In the genomic region with DNA sequence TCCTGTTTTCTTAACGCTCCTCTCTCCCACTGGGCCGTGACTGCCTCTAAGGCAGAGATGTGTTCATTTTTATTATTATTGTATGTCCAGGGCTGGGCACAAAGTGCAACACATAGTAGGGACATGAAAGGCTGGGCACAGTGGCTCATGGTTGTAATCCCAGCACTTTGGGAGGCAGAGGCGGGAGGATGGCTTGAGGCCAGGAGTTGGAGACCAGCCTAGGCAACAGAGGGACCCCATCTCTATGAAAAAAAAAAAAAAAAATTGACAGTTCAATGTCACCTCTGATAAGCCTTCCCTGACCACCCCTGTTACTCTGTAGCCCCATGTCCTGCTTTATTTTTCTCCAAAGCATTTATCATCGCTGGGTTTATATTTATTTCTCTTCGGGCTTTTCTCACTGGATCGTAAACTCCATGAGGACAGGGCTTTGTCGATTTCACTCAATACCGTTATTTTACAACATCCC, we compare ENCODE assay signal across 8 cellular contexts. TPM values are rescaled to one million over a fixed set of nuclear protein-coding genes. Genes with fewer than 3 reads are reported as not detected.
A peak's percentile ranks its signal among the peaks of the same experiment; 100 is the strongest.
DNase-seq lines count a peak whose midpoint lies in the region; ATAC-seq and TF ChIP-seq lines count a peak whose summit lies in the region.

No MANE protein-coding gene starts in this region.

- H3K27me3 ChIP-seq in right atrium auricular region (no peaks in the 10 kb centered on the region), brain microvascular endothelial cell (replicated peaks) (no peaks in the 10 kb centered on the region), uterus (no peaks in the 10 kb centered on the region)

- H3K36me3 ChIP-seq in right atrium auricular region (no peaks in the 10 kb centered on the region), brain microvascular endothelial cell (replicated peaks) (no peaks in the 10 kb centered on the region), uterus (no peaks in the 10 kb centered on the region)

- no peaks in the 10 kb centered on the region for H3K27me3 Mint-ChIP-seq in naive B cell

- H3K9me3 Mint-ChIP-seq in naive B cell = peaks cover 0 to 1% (median 0%) of the 10 kb centered on the region in 7 donors

- intact Hi-C loops in left cardiac atrium (cut with DNase I) (no loop called here), uterus (cut with DNase I; ENCODE audit: low total_unique reads) (no loop called here)

- TF ChIP-seq CTCF in right atrium auricular region (IDR thresholded peaks at IDR 0.05) (no peak), brain microvascular endothelial cell (IDR thresholded peaks at IDR 0.05; ENCODE audit: low read depth, low read length, missing control alignments) (no peak), uterus (IDR thresholded peaks at IDR 0.05) (no peak)

- no peaks in the 10 kb centered on the region for H3K9me3 ChIP-seq in right atrium auricular region
- H3K9me3 ChIP-seq in uterus = no peaks in the 10 kb centered on the region

- TF ChIP-seq POLR2A in uterus (IDR thresholded peaks at IDR 0.05) = no peak

- ATAC-seq in left cardiac atrium (no peak), naive B cell (ENCODE audit: low read depth in 2 of 2) (no peak), GM21786 (IDR thresholded peaks at IDR 0.05; ENCODE audit: unreplicated experiment) (no peak)

- peaks cover 0 to 27% of the 10 kb centered on the region in 2 donors for H3K4me1 ChIP-seq in right atrium auricular region
- peaks cover 0 to 3% of the 10 kb centered on the region in 2 donors for H3K4me1 ChIP-seq in uterus

- peaks cover 37 to 52% (median 49%) of the 10 kb centered on the region in 3 donors for H3K4me1 Mint-ChIP-seq in naive B cell

- peak overlapping the region; percentile 95 to 99 (median 98) for H3K4me3 Mint-ChIP-seq in naive B cell

- in situ Hi-C loops in brain microvascular endothelial cell (cut with HindIII; ENCODE audit: low pct_ligation_motif_present, low sequenced_read_pairs) = no loop called here

- peak overlapping the region; percentile 93 to 95 for H3K27ac ChIP-seq in right atrium auricular region
- peak overlapping the region; percentile 6 for H3K27ac ChIP-seq in brain microvascular endothelial cell
- peak overlapping the region; percentile 93 to 98 for H3K27ac ChIP-seq in uterus

- peaks cover 0 to 7% of the 10 kb centered on the region in 2 donors for H3K36me3 Mint-ChIP-seq in naive B cell

- H3K27ac Mint-ChIP-seq in naive B cell = peak overlapping the region; percentile 96 to 99 (median 98)

- DNase-seq in right atrium auricular region (ENCODE audit: low spot score) = no peak
- no peak for DNase-seq in left cardiac atrium
- DNase-seq in brain microvascular endothelial cell = no peak
- no peak for DNase-seq in naive B cell
- no peak for DNase-seq in uterus
- DNase-seq in NCI-H2107 (lab: John Stamatoyannopoulos, UW) = no peak
- no peak for DNase-seq in DMS153 (lab: John Stamatoyannopoulos, UW)

- peak overlapping the region in 1 of 2 donors; percentile 83 for H3K4me3 ChIP-seq in right atrium auricular region
- no peak overlapping the region for H3K4me3 ChIP-seq in brain microvascular endothelial cell (ENCODE audit: low read depth, low read length)
- peak overlapping the region; percentile 67 to 96 for H3K4me3 ChIP-seq in uterus

RNA-seq across cellular contexts. Expression of a gene that starts 0.5 kb away (rescaled TPM):
- 10 to 100 TPM; 43.7 to 48.7 TPM for total RNA-seq in right atrium auricular region
- 10 to 100 TPM; 50.1 to 54.7 TPM for total RNA-seq in left cardiac atrium
- 10 to 100 TPM; 74.7 to 97.1 (median 78.9) TPM for polyA plus RNA-seq in naive B cell (ENCODE audit: low read depth in 6 of 6)
- total RNA-seq in uterus = 100 to 1,000 TPM in 1 of 4 donors, 10 to 100 TPM in 3; 17.6 to 144 (median 45.6) TPM

RNA-seq across cellular contexts. Expression of a gene that starts 16.6 kb away (rescaled TPM):
- total RNA-seq in right atrium auricular region = 10 to 100 TPM; 15.4 to 18.0 TPM
- 10 to 100 TPM; 24.2 to 26.3 TPM for total RNA-seq in left cardiac atrium
- polyA plus RNA-seq in naive B cell (ENCODE audit: low read depth in 6 of 6) = 1 to 10 TPM in 5 of 6 donors, under 1 TPM in 1; 0.46 to 2.6 (median 1.6) TPM
- total RNA-seq in uterus = 10 to 100 TPM in 3 of 4 donors, 1 to 10 TPM in 1; 3.3 to 43.1 (median 18.3) TPM

Comparison
In these comparisons a context has a peak if more than half of its experiments do, and no peak if none do; other contexts are left out.
1. H3K27ac ChIP-seq: peak in every context shown above with its lines; median percentile 96 in uterus; 94 in right atrium auricular region; 6 in brain microvascular endothelial cell.